8 cellular contexts compared by ENCODE assay signal in the genomic region with DNA sequence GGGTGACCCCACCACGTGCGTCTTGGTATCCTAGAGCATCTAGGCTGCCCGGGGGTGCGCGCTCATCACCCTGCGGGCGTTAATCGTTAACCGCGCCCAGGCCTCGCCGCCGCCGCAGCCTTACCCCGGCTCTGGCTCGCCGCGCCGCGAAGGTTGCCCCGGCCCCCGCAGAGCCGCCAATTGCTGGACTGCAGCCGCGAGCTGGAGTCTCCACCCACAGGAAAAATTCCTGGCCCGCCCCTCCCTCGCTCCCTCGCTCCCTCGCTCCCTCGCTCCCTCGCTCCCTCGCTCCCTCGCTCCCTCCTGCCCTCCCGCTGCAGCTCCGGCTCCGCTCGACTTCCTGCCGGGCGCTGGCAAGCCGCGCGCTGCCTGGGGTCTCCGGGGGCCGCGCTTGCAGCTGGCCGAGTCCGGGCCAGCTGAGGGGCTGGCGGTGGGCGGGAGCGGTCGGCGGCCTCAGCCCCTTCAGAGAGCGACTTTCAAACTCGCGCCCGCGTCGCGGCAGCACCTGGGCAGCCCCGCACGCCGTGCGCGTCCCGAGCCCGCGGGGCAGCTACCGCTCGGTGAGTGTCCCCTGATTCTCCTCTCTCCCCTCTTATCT. TPM values are rescaled to one million over a fixed set of nuclear protein-coding genes. Genes with fewer than 3 reads are reported as not detected.
A peak's percentile ranks its signal among the peaks of the same experiment; 100 is the strongest.
DNase-seq lines count a peak whose midpoint lies in the region; ATAC-seq and TF ChIP-seq lines count a peak whose summit lies in the region.

TSS of gene PLEKHG3 (plus strand) at position 280 of the 598 bp plus-strand sequence. CDS start 23,208 bp downstream, outside the sequence.

- in situ Hi-C loops in GM13976 (cut with MboI; ENCODE audit: low sequenced_read_pairs, unreplicated experiment) = no loop called here

- no peaks in the 10 kb centered on the region for H3K27me3 ChIP-seq in WERI-Rb-1 (ENCODE audit: insufficient read depth, low read depth, severe bottlenecking)
- no peaks in the 10 kb centered on the region for H3K27me3 ChIP-seq in right lobe of liver

- no peak for TF ChIP-seq CTCF in WERI-Rb-1 (IDR thresholded peaks at IDR 0.05; ENCODE audit: low read depth, low read length)
- no peak for TF ChIP-seq CTCF in right lobe of liver (IDR thresholded peaks at IDR 0.05)
- TF ChIP-seq CTCF in GM13976 (IDR thresholded peaks at IDR 0.05; ENCODE audit: borderline replicate concordance, control extremely low read depth, extremely low read depth, insufficient read depth, missing control alignments) = no peak

- peaks cover 0 to 45% (median 22%) of the 10 kb centered on the region in 4 donors for H3K4me1 ChIP-seq in right lobe of liver

- peak within 1 kb of the TSS; percentile 55 to 91 for H3K27ac Mint-ChIP-seq in effector memory CD8-positive, alpha-beta T cell
- peak within 1 kb of the TSS; percentile 92 for H3K27ac Mint-ChIP-seq in stimulated activated effector memory CD8-positive, alpha-beta T cell treated with anti-CD3 and anti-CD28 coated beads, Interleukin-12 subunit alpha, Interleukin-12 subunit beta, amount 100 ng/mL, for 72 hours

- intact Hi-C loops in right lobe of liver (cut with DNase I) = no loop called here

- no peaks in the 10 kb centered on the region for H3K9me3 Mint-ChIP-seq in effector memory CD8-positive, alpha-beta T cell
- H3K9me3 Mint-ChIP-seq in stimulated activated effector memory CD8-positive, alpha-beta T cell treated with anti-CD3 and anti-CD28 coated beads, Interleukin-12 subunit alpha, Interleukin-12 subunit beta, amount 100 ng/mL, for 72 hours = no peaks in the 10 kb centered on the region

- peak within 1 kb of the TSS; percentile 60 for H3K27ac ChIP-seq in WERI-Rb-1
- peak within 1 kb of the TSS; percentile 70 to 88 (median 85) for H3K27ac ChIP-seq in right lobe of liver

- peak; percentile 62 for ATAC-seq in effector memory CD8-positive, alpha-beta T cell (replicated peaks)
- ATAC-seq in right lobe of liver (peak; percentile 63 to 85 (median 77)), GM21423 (IDR thresholded peaks at IDR 0.05; ENCODE audit: unreplicated experiment) (no peak)
- peak; percentile 55 for ATAC-seq in stimulated activated effector memory CD8-positive, alpha-beta T cell treated with anti-CD3 and anti-CD28 coated beads, Interleukin-12 subunit alpha, Interleukin-12 subunit beta, amount 100 ng/mL, for 72 hours

- no CpG with 5 or more reads among the region's 69 CpGs for WGBS in right lobe of liver (ENCODE audit: insufficient coverage, low coverage, low lambda C conversion rate, missing lambda C conversion rate)

- peak; percentile 81 for TF ChIP-seq POLR2A in right lobe of liver (IDR thresholded peaks at IDR 0.05)

- H3K36me3 Mint-ChIP-seq in effector memory CD8-positive, alpha-beta T cell (ENCODE audit: insufficient read depth) = peaks cover 8% of the 10 kb centered on the region
- H3K36me3 Mint-ChIP-seq in stimulated activated effector memory CD8-positive, alpha-beta T cell treated with anti-CD3 and anti-CD28 coated beads, Interleukin-12 subunit alpha, Interleukin-12 subunit beta, amount 100 ng/mL, for 72 hours = no peaks in the 10 kb centered on the region

- DNase-seq in DMS53 treated with DMSO at 0.1 percent for 48 hours (lab: John Stamatoyannopoulos, UW; ENCODE audit: unreplicated experiment) (peak; percentile 59), NCI-H1092 (lab: John Stamatoyannopoulos, UW) (peak; percentile 72), WERI-Rb-1 (peak; percentile 81), right lobe of liver (peak; percentile 91 to 93 (median 93)), GM13976 (ENCODE audit: low spot score) (no peak)
- DNase-seq in effector memory CD8-positive, alpha-beta T cell = peak; percentile 33 to 63 (median 43)
- peak in 1 of 2 donors; percentile 59 for DNase-seq in stimulated activated effector memory CD8-positive, alpha-beta T cell treated with anti-CD3 and anti-CD28 coated beads, Interleukin-12 subunit alpha, Interleukin-12 subunit beta, amount 100 ng/mL, for 72 hours (ENCODE audit: low spot score in 2 of 2)

- peak within 1 kb of the TSS; percentile 78 for H3K4me3 ChIP-seq in WERI-Rb-1 (ENCODE audit: low read depth, low read length)
- H3K4me3 ChIP-seq in right lobe of liver = peak within 1 kb of the TSS; percentile 73 to 90 (median 79)

- H3K4me1 Mint-ChIP-seq in effector memory CD8-positive, alpha-beta T cell (ENCODE audit: low read depth in 2 of 2) = peaks cover 45 to 52% of the 10 kb centered on the region in 2 donors
- H3K4me1 Mint-ChIP-seq in stimulated activated effector memory CD8-positive, alpha-beta T cell treated with anti-CD3 and anti-CD28 coated beads, Interleukin-12 subunit alpha, Interleukin-12 subunit beta, amount 100 ng/mL, for 72 hours = peaks cover 56% of the 10 kb centered on the region

- H3K27me3 Mint-ChIP-seq in effector memory CD8-positive, alpha-beta T cell = peaks cover 17 to 25% of the 10 kb centered on the region in 2 donors

- H3K9me3 ChIP-seq in WERI-Rb-1 (ENCODE audit: severe bottlenecking) (no peaks in the 10 kb centered on the region), right lobe of liver (no peaks in the 10 kb centered on the region)

- H3K4me3 Mint-ChIP-seq in effector memory CD8-positive, alpha-beta T cell = peak within 1 kb of the TSS; percentile 79 to 85
- peak within 1 kb of the TSS; percentile 73 for H3K4me3 Mint-ChIP-seq in stimulated activated effector memory CD8-positive, alpha-beta T cell treated with anti-CD3 and anti-CD28 coated beads, Interleukin-12 subunit alpha, Interleukin-12 subunit beta, amount 100 ng/mL, for 72 hours

- H3K36me3 ChIP-seq in WERI-Rb-1 (no peaks in the 10 kb centered on the region), right lobe of liver (no peaks in the 10 kb centered on the region)

RNA-seq across cellular contexts. Expression of gene PLEKHG3, which starts in this region (rescaled TPM):
- total RNA-seq in right lobe of liver = 10 to 100 TPM; 25.4 to 49.1 (median 28.0) TPM
